8 cellular contexts compared by ENCODE assay signal in the genomic region with DNA sequence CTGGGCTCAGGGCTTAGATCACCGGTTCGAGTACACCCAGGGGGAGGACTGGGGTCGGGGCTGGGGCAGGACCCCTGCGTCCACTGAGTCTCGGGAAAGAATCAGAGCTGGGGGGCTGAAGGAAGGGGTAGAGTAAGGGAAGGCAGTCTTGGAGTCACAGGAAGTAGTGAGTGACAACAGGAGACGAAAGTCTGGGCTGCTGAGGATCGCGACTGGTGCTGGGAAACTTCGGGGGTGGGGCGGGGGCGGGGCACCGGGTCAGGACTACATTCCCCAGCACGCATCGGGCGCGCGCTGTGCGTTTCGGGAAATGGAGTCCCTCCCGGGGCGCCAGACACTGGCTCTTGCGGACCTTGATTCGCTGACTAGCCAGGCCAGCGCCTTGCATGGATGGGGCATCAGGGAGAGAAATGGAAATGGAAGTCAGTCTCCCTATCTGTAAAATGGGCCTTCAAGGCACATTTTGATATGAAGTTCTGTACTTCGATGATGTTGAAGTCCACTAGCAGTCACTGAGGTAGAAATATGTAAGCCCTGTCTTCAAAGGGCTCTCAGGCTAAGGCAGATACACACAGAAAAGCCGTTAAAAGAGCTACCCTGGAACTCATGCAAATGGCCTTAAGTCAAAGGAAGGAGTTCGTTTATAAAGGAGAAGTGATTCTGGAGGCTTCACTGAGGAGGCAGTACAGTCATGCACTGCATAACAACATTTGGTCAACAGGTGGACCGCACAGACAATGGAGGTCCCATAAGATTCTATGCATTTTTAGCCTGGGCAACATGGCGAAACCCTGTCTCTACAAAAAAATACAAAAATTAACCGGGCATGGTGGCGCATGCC. TPM values are rescaled to one million over a fixed set of nuclear protein-coding genes. Genes with fewer than 3 reads are reported as not detected.
A peak's percentile ranks its signal among the peaks of the same experiment; 100 is the strongest.
DNase-seq lines count a peak whose midpoint lies in the region; ATAC-seq and TF ChIP-seq lines count a peak whose summit lies in the region.

No MANE protein-coding gene starts in this region.

- CTCF ChIA-PET in SK-N-SH (lab: Yijun Ruan, JAX): interaction anchor here (0.9 to 2.4 kb wide), 7 partner anchors 19 to 52 kb away, joined by 3 to 11 read pairs (median 6); no protein-coding TSS in a partner anchor

- in situ Hi-C loops in GM13977 (cut with MboI; ENCODE audit: low pct_unique_long_range_greater_than_20kb, low sequenced_read_pairs, unreplicated experiment): loop anchor here (10.0 kb wide), 1 partner anchor 52 kb away; no protein-coding TSS in a partner anchor

- H3K27ac Mint-ChIP-seq in activated naive CD8-positive, alpha-beta T cell treated with anti-CD3 and anti-CD28 coated beads for 36 hours: peak overlapping the region; percentile 87
- H3K27ac Mint-ChIP-seq in glutamatergic neuron (ENCODE audit: unreplicated experiment): peak overlapping the region; percentile 86

- no peaks in the 10 kb centered on the region for H3K9me2 ChIP-seq in SK-N-SH

- no peaks in the 10 kb centered on the region for H3K27me3 Mint-ChIP-seq in activated naive CD8-positive, alpha-beta T cell treated with anti-CD3 and anti-CD28 coated beads for 36 hours
- H3K27me3 Mint-ChIP-seq in glutamatergic neuron (ENCODE audit: unreplicated experiment): peaks cover 15% of the 10 kb centered on the region

- WGBS in SK-N-SH (ENCODE audit: low lambda C conversion rate): 13% methylated on average over 30 of the region's 31 CpGs

- no peaks in the 10 kb centered on the region for H3K9me3 ChIP-seq in SK-N-SH

- peaks cover 3 to 6% of the 10 kb centered on the region in 2 experiments for H3K36me3 ChIP-seq in SK-N-SH (replicated peaks in 1 of 2; ENCODE audit: control insufficient read depth in 1 of 2, insufficient read depth in 2 of 2, low read length in 1 of 2)

- peaks cover 34% of the 10 kb centered on the region for H3F3A ChIP-seq in SK-N-SH (replicated peaks; ENCODE audit: insufficient read depth)

- H3K4me3 Mint-ChIP-seq in activated naive CD8-positive, alpha-beta T cell treated with anti-CD3 and anti-CD28 coated beads for 36 hours: peak overlapping the region; percentile 74
- H3K4me3 Mint-ChIP-seq in glutamatergic neuron (ENCODE audit: unreplicated experiment): peak overlapping the region; percentile 75

- H3K9me3 Mint-ChIP-seq in activated naive CD8-positive, alpha-beta T cell treated with anti-CD3 and anti-CD28 coated beads for 36 hours: no peaks in the 10 kb centered on the region
- H3K9me3 Mint-ChIP-seq in glutamatergic neuron (ENCODE audit: unreplicated experiment): peaks cover 23% of the 10 kb centered on the region

- H3K79me2 ChIP-seq in SK-N-SH (ENCODE audit: insufficient read depth): peaks cover 19% of the 10 kb centered on the region

- H3K4me1 Mint-ChIP-seq in activated naive CD8-positive, alpha-beta T cell treated with anti-CD3 and anti-CD28 coated beads for 36 hours: peaks cover 39% of the 10 kb centered on the region
- H3K4me1 Mint-ChIP-seq in glutamatergic neuron (ENCODE audit: low read depth, unreplicated experiment): peaks cover 16% of the 10 kb centered on the region

- H3K27ac ChIP-seq in SK-N-SH (ENCODE audit: low read depth in 2 of 2, low read length in 1 of 2): peak overlapping the region; percentile 96 to 99

- H4K20me1 ChIP-seq in SK-N-SH (ENCODE audit: insufficient read depth): no peaks in the 10 kb centered on the region

- peak overlapping the region; percentile 63 to 70 for H3K4me3 ChIP-seq in SK-N-SH (ENCODE audit: low read depth in 2 of 2, low read length in 1 of 2)

- no peak for TF ChIP-seq EP300 in SK-N-SH (IDR thresholded peaks at IDR 0.05; ENCODE audit: borderline replicate concordance in 1 of 2, low read depth in 1 of 2, low read length in 1 of 2)

- H3K4me1 ChIP-seq in SK-N-SH (ENCODE audit: control insufficient read depth in 1 of 2, insufficient read depth in 2 of 2, low read depth in 1 of 2, low read length in 1 of 2): peaks cover 12 to 31% of the 10 kb centered on the region in 2 experiments; a peak in 3 of 4 replicates

- no peak for TF ChIP-seq RAD21 in SK-N-SH (IDR thresholded peaks at IDR 0.05; ENCODE audit: low read length)

- H2AFZ ChIP-seq in SK-N-SH (ENCODE audit: low read depth): 0 out of 2 replicates have a peak overlapping the region, but pooled peaks have one; percentile 50

- peak overlapping the region; percentile 91 for H3K4me2 ChIP-seq in SK-N-SH

- DNase-seq in GM13977 (ENCODE audit: low spot score): peak; percentile 87
- peak; percentile 83 for DNase-seq in HuH-7.5 (ENCODE audit: low spot score)
- DNase-seq in SK-N-SH: peak; percentile 90
- DNase-seq in activated naive CD8-positive, alpha-beta T cell treated with anti-CD3 and anti-CD28 coated beads for 36 hours: peak; percentile 85
- DNase-seq in glutamatergic neuron: peak; percentile 90
- peak; percentile 82 for DNase-seq in occipital lobe (lab: John Stamatoyannopoulos, UW)
- DNase-seq in superior temporal gyrus (ENCODE audit: extremely low spot score): peak; percentile 92

- no peaks in the 10 kb centered on the region for H3K27me3 ChIP-seq in SK-N-SH (ENCODE audit: insufficient read depth)

- ATAC-seq in GM18873 (IDR thresholded peaks at IDR 0.05; ENCODE audit: low FRiP score, unreplicated experiment): no peak

- TF ChIP-seq CTCF in GM13977 (IDR thresholded peaks at IDR 0.05; ENCODE audit: extremely low read depth, insufficient read depth, missing control alignments): no peak
- TF ChIP-seq CTCF in SK-N-SH (IDR thresholded peaks at IDR 0.05): no peak
- TF ChIP-seq CTCF in glutamatergic neuron (IDR thresholded peaks at IDR 0.05; ENCODE audit: partially characterized antibody, unreplicated experiment): no peak

- POLR2A ChIA-PET in SK-N-SH (lab: Yijun Ruan, JAX): interaction anchor here (1.0 kb wide), 1 partner anchor 21 kb away, joined by 3 read pairs; no protein-coding TSS in a partner anchor

- no peaks in the 10 kb centered on the region for H3K36me3 Mint-ChIP-seq in activated naive CD8-positive, alpha-beta T cell treated with anti-CD3 and anti-CD28 coated beads for 36 hours
- H3K36me3 Mint-ChIP-seq in glutamatergic neuron (ENCODE audit: unreplicated experiment): no peaks in the 10 kb centered on the region

- H3K9ac ChIP-seq in SK-N-SH: peak overlapping the region; percentile 91

TF ChIP-seq in SK-N-SH, 30 proteins besides CTCF, POLR2A, EP300 and RAD21:
- TF ChIP-seq FOSL2 (IDR thresholded peaks at IDR 0.05; ENCODE audit: borderline replicate concordance, low read depth) (no peak), MXI1 (IDR thresholded peaks at IDR 0.05; ENCODE audit: low read depth, low read length) (no peak), PBX3 (IDR thresholded peaks at IDR 0.05) (no peak), RCOR1 (IDR thresholded peaks at IDR 0.05; ENCODE audit: low read length) (peak; percentile 54), TAF1 (IDR thresholded peaks at IDR 0.05; ENCODE audit: borderline replicate concordance, low read depth, low read length) (peak; percentile 64; the same call in 1 of the 2 replicates), ELF1 (IDR thresholded peaks at IDR 0.05) (peak; percentile 36; the same call in 1 of the 2 replicates), POLR2AphosphoS5 (IDR thresholded peaks at IDR 0.05; ENCODE audit: low read depth, low read length) (0 out of 2 replicates have a peak, but pooled peaks have one; percentile 22), GABPA (IDR thresholded peaks at IDR 0.05; ENCODE audit: low read depth) (peak; percentile 50), CHD2 (IDR thresholded peaks at IDR 0.05; ENCODE audit: low read length, partially characterized antibody) (peak; percentile 88)

RNA-seq across cellular contexts. Expression of gene CTF1, which starts 0.7 kb away (rescaled TPM):
- polyA plus RNA-seq in SK-N-SH (2012; rRNA removed): 35.9 and 45.7 TPM in 2 replicates
- polyA plus RNA-seq in SK-N-SH (2012; cell fraction: cytosol; rRNA removed): 25.7 and 32.1 TPM in 2 replicates
- polyA plus RNA-seq in SK-N-SH (2012; cell fraction: nucleus; rRNA removed): 25.1 and 26.3 TPM in 2 replicates
- total RNA-seq in activated naive CD8-positive, alpha-beta T cell treated with anti-CD3 and anti-CD28 coated beads for 36 hours: under 1 TPM; 0.16 to 0.38 TPM
- total RNA-seq in glutamatergic neuron (ENCODE audit: unreplicated experiment) (1.7 TPM), occipital lobe (not detected)

RNA-seq across cellular contexts. Expression of gene BCL7C, which starts 3.2 kb away (rescaled TPM):
- 48.5 and 56.3 TPM in 2 replicates for polyA plus RNA-seq in SK-N-SH (2012; rRNA removed)
- polyA plus RNA-seq in SK-N-SH (2012; cell fraction: cytosol; rRNA removed): 43.4 and 50.2 TPM in 2 replicates
- polyA plus RNA-seq in SK-N-SH (2012; cell fraction: nucleus; rRNA removed): 18.9 and 20.3 TPM in 2 replicates
- 10 to 100 TPM; 20.8 to 22.0 TPM for total RNA-seq in activated naive CD8-positive, alpha-beta T cell treated with anti-CD3 and anti-CD28 coated beads for 36 hours
- total RNA-seq in glutamatergic neuron (ENCODE audit: unreplicated experiment): 24.0 TPM
- total RNA-seq in occipital lobe: 29.6 TPM

RNA-seq across cellular contexts. Expression of gene FBXL19, which starts 26.3 kb away (rescaled TPM):
- polyA plus RNA-seq in SK-N-SH (2012; rRNA removed): 18.3 and 20.6 TPM in 2 replicates
- 8.6 and 15.1 TPM in 2 replicates for polyA plus RNA-seq in SK-N-SH (2012; cell fraction: cytosol; rRNA removed)
- polyA plus RNA-seq in SK-N-SH (2012; cell fraction: nucleus; rRNA removed): 31.4 and 33.9 TPM in 2 replicates
- total RNA-seq in activated naive CD8-positive, alpha-beta T cell treated with anti-CD3 and anti-CD28 coated beads for 36 hours: 10 to 100 TPM; 24.9 to 27.0 TPM
- total RNA-seq in glutamatergic neuron (ENCODE audit: unreplicated experiment): 76.8 TPM
- 56.1 TPM for total RNA-seq in occipital lobe

RNA-seq across cellular contexts. Expression of gene ORAI3, which starts 51.8 kb away (rescaled TPM):
- 29.0 and 31.8 TPM in 2 replicates for polyA plus RNA-seq in SK-N-SH (2012; rRNA removed)
- 23.3 and 28.4 TPM in 2 replicates for polyA plus RNA-seq in SK-N-SH (2012; cell fraction: cytosol; rRNA removed)
- 32.0 and 34.8 TPM in 2 replicates for polyA plus RNA-seq in SK-N-SH (2012; cell fraction: nucleus; rRNA removed)
- 1 to 10 TPM; 5.4 to 5.7 TPM for total RNA-seq in activated naive CD8-positive, alpha-beta T cell treated with anti-CD3 and anti-CD28 coated beads for 36 hours
- total RNA-seq in glutamatergic neuron (ENCODE audit: unreplicated experiment) (5.1 TPM), occipital lobe (5.5 TPM)
